Comparison of ENCODE assay signal across 22 cellular contexts in genomic region chr13:90502143-90502542, GRCh38.
DNase-seq lines count a peak whose midpoint lies in the region; FAIRE-seq and TF ChIP-seq lines count a peak whose summit lies in the region.
"Had no signal": no experiment of that assay in that cellular context is flagged by ENCODE, and none has a peak within 500 bp of the region (broad histone marks: within the 10 kb centered on the region; RNA-seq: fewer than 3 reads in every experiment).

No MANE protein-coding gene starts in this region.

- no peaks in the 10 kb centered on the region for H3K9me3 Mint-ChIP-seq in glutamatergic neuron (ENCODE audit: unreplicated experiment)

- FAIRE-seq in H54 (lab: Jason Lieb, UNC) = peak; percentile 41
- FAIRE-seq: A549, GM12878, GM19239 had no signal

- H3K4me3 ChIP-seq in cardiac muscle cell (no peak overlapping the region), tibial artery (no peak overlapping the region)
- H3K4me3 ChIP-seq: A549, BLaER1, GM12878, GM23248, MG63 had no signal

- intact Hi-C loops in tibial artery (cut with DNase I; ENCODE audit: low total_unique reads) = no loop called here

- CTCF ChIA-PET in RWPE1 (lab: Yijun Ruan, JAX) = interaction anchor here (0.7 kb wide), 1 partner anchor 267 kb away, joined by 3 read pairs; no protein-coding TSS in a partner anchor

- TF ChIP-seq CTCF in cardiac muscle cell (IDR thresholded peaks at IDR 0.05; ENCODE audit: low read depth, low read length) (no peak), tibial artery (IDR thresholded peaks at IDR 0.05) (no peak), RWPE1 (conservative IDR thresholded peaks at IDR 0.05; ENCODE audit: low read depth) (no peak), glutamatergic neuron (IDR thresholded peaks at IDR 0.05; ENCODE audit: partially characterized antibody, unreplicated experiment) (no peak)

- H3K36me3 Mint-ChIP-seq in glutamatergic neuron (ENCODE audit: unreplicated experiment) = no peaks in the 10 kb centered on the region
- H3K36me3 Mint-ChIP-seq: CD4-positive, alpha-beta memory T cell had no signal

- H3K27ac Mint-ChIP-seq in glutamatergic neuron (ENCODE audit: unreplicated experiment) = no peak overlapping the region
- H3K27ac Mint-ChIP-seq: CD4-positive, alpha-beta memory T cell had no signal

- TF ChIP-seq POLR2A in H54 (IDR thresholded peaks at IDR 0.05; ENCODE audit: low read depth, low read length) = no peak

- H3K4me1 ChIP-seq in cardiac muscle cell (ENCODE audit: low read depth) (peaks cover 35% of the 10 kb centered on the region), tibial artery (no peaks in the 10 kb centered on the region)
- H3K4me1 ChIP-seq: A549, BLaER1 had no signal

- DNase-seq in H54 (ENCODE audit: insufficient read length, low spot score) (no peak), NCI-H446 treated with DMSO at 0.1 percent for 48 hours (lab: John Stamatoyannopoulos, UW) (peak; percentile 66), cardiac muscle cell (ENCODE audit: low read depth in 1 of 2, low spot score in 1 of 2) (no peak), medulla oblongata (ENCODE audit: extremely low spot score) (peak; percentile 7), tibial artery (no peak), RWPE1 (ENCODE audit: low spot score) (no peak), glutamatergic neuron (no peak), COLO829 (ENCODE audit: low spot score) (no peak)
- DNase-seq: CD4-positive, alpha-beta memory T cell; DMS53; EL; GM23248; HCEC 1CT; Kasumi-1; MG63; NCI-H1105; NCI-H1694 treated with DMSO at 0.1 percent for 48 hours; NCI-H345 had no signal

- peaks cover 2% of the 10 kb centered on the region for H3K27me3 Mint-ChIP-seq in glutamatergic neuron (ENCODE audit: unreplicated experiment)
- H3K27me3 Mint-ChIP-seq: CD4-positive, alpha-beta memory T cell had no signal

- H3K27me3 ChIP-seq in cardiac muscle cell (no peaks in the 10 kb centered on the region), tibial artery (no peaks in the 10 kb centered on the region)
- H3K27me3 ChIP-seq: BLaER1, MG63 had no signal

- POLR2A ChIA-PET in RWPE1 (lab: Yijun Ruan, JAX; ENCODE audit: low non-redundant PET) = no interaction called here

- peaks cover 4% of the 10 kb centered on the region for H3K4me1 Mint-ChIP-seq in glutamatergic neuron (ENCODE audit: low read depth, unreplicated experiment)
- H3K4me1 Mint-ChIP-seq: CD4-positive, alpha-beta memory T cell had no signal

- H3K36me3 ChIP-seq in cardiac muscle cell (no peaks in the 10 kb centered on the region), tibial artery (no peaks in the 10 kb centered on the region)
- H3K36me3 ChIP-seq: BLaER1, MG63 had no signal

- no peak overlapping the region for H3K4me3 Mint-ChIP-seq in glutamatergic neuron (ENCODE audit: unreplicated experiment)
- H3K4me3 Mint-ChIP-seq: CD4-positive, alpha-beta memory T cell had no signal

- H3K27ac ChIP-seq in cardiac muscle cell (peak overlapping the region; percentile 1), tibial artery (no peak overlapping the region), RWPE1 (no peak overlapping the region)
- H3K27ac ChIP-seq: A549, BLaER1, GM23248 had no signal

- H3K9me3 ChIP-seq in cardiac muscle cell (ENCODE audit: low read depth) (no peaks in the 10 kb centered on the region), tibial artery (no peaks in the 10 kb centered on the region)
- H3K9me3 ChIP-seq: A549, BLaER1, MG63 had no signal

Comparison
In these comparisons a context has a peak if more than half of its experiments do, and no peak if none do; other contexts are left out.
1. DNase-seq: peak in NCI-H446 treated with DMSO at 0.1 percent for 48 hours (single experiment) and medulla oblongata (single experiment); none in H54 (single experiment), cardiac muscle cell (0 of 2), tibial artery (0 of 2), RWPE1 (single experiment), glutamatergic neuron (single experiment) and COLO829 (single experiment).